27 cellular contexts compared by ENCODE assay signal in genomic region chr15:82135645-82136044, GRCh38.
A peak's percentile ranks its signal among the peaks of the same experiment; 100 is the strongest.
DNase-seq lines count a peak whose midpoint lies in the region; ATAC-seq and TF ChIP-seq lines count a peak whose summit lies in the region.
"Had no signal": no experiment of that assay in that cellular context is flagged by ENCODE, and none has a peak within 500 bp of the region (broad histone marks: within the 10 kb centered on the region; RNA-seq: fewer than 3 reads in every experiment).

No MANE protein-coding gene starts in this region.

- H3K36me3 ChIP-seq in MG63 (peaks cover 31% of the 10 kb centered on the region), brain microvascular endothelial cell (replicated peaks) (no peaks in the 10 kb centered on the region)
- H3K36me3 ChIP-seq: breast epithelium, ovary had no signal

- H3K9me3 ChIP-seq in MG63: no peaks in the 10 kb centered on the region
- H3K9me3 ChIP-seq: breast epithelium, Caco-2, HAP-1, lower lobe of right lung, mucosa of descending colon, ovary had no signal

- H3K27me3 ChIP-seq in MG63 (no peaks in the 10 kb centered on the region), brain microvascular endothelial cell (replicated peaks) (no peaks in the 10 kb centered on the region)
- H3K27me3 ChIP-seq: breast epithelium, ovary had no signal

- peak; percentile 49 for DNase-seq in EL
- DNase-seq in MG63: peak; percentile 20
- DNase-seq in brain microvascular endothelial cell: peak; percentile 85
- peak; percentile 31 for DNase-seq in kidney glomerular epithelial cell (lab: John Stamatoyannopoulos, UW)
- DNase-seq in C1 segment of cervical spinal cord (lab: John Stamatoyannopoulos, UW): no peak
- no peak for DNase-seq in foreskin melanocyte
- DNase-seq in caudate nucleus (lab: John Stamatoyannopoulos, UW): no peak
- DNase-seq: activated CD8-positive, alpha-beta memory T cell treated with anti-CD3 and anti-CD28 coated beads, Interleukin-2, amount 10 ng/mL, durations not matched to agents 7 days and 5 days; activated naive CD4-positive, alpha-beta T cell; activated T-cell treated with anti-CD3 and anti-CD28 coated beads, Interleukin-2, amount 50 U/mL, for 72 hours; Caco-2; endodermal cell; Karpas-422; lower lobe of right lung; mucosa of descending colon; NCI-H524; nephron progenitor cell; ovary; retina; SHP77; T1000 had no signal

- ATAC-seq in GM19023 (IDR thresholded peaks at IDR 0.05; ENCODE audit: unreplicated experiment): no peak
- ATAC-seq: activated CD8-positive, alpha-beta memory T cell treated with anti-CD3 and anti-CD28 coated beads, Interleukin-2, amount 10 ng/mL, durations not matched to agents 7 days and 5 days; activated T-cell treated with anti-CD3 and anti-CD28 coated beads, Interleukin-2, amount 50 U/mL, for 72 hours; esophagus mucosa; lower lobe of right lung; mucosa of descending colon; WTC11 had no signal

- H3K27ac ChIP-seq in brain microvascular endothelial cell (peak overlapping the region; percentile 62), caudate nucleus (ENCODE audit: low read depth, low read length) (no peak overlapping the region)
- H3K27ac ChIP-seq: breast epithelium, C4-2B, lower lobe of right lung had no signal

- no peak for TF ChIP-seq CTCF in brain microvascular endothelial cell (IDR thresholded peaks at IDR 0.05; ENCODE audit: low read depth, low read length, missing control alignments)

- H3K4me3 ChIP-seq in MG63: no peak overlapping the region
- no peak overlapping the region for H3K4me3 ChIP-seq in brain microvascular endothelial cell (ENCODE audit: low read depth, low read length)
- H3K4me3 ChIP-seq: breast epithelium, HAP-1, lower lobe of right lung, mucosa of descending colon, ovary had no signal

- in situ Hi-C loops in brain microvascular endothelial cell (cut with HindIII; ENCODE audit: low pct_ligation_motif_present, low sequenced_read_pairs): no loop called here

Comparison
In these comparisons a context has a peak if more than half of its experiments do, and no peak if none do; other contexts are left out.
1. DNase-seq: peak in EL (single experiment), MG63 (single experiment), brain microvascular endothelial cell (single experiment) and kidney glomerular epithelial cell (single experiment); none in C1 segment of cervical spinal cord (0 of 14), foreskin melanocyte (single experiment) and caudate nucleus (0 of 61).